Comparison of ENCODE assay signal across 1 cellular context in the genomic region with DNA sequence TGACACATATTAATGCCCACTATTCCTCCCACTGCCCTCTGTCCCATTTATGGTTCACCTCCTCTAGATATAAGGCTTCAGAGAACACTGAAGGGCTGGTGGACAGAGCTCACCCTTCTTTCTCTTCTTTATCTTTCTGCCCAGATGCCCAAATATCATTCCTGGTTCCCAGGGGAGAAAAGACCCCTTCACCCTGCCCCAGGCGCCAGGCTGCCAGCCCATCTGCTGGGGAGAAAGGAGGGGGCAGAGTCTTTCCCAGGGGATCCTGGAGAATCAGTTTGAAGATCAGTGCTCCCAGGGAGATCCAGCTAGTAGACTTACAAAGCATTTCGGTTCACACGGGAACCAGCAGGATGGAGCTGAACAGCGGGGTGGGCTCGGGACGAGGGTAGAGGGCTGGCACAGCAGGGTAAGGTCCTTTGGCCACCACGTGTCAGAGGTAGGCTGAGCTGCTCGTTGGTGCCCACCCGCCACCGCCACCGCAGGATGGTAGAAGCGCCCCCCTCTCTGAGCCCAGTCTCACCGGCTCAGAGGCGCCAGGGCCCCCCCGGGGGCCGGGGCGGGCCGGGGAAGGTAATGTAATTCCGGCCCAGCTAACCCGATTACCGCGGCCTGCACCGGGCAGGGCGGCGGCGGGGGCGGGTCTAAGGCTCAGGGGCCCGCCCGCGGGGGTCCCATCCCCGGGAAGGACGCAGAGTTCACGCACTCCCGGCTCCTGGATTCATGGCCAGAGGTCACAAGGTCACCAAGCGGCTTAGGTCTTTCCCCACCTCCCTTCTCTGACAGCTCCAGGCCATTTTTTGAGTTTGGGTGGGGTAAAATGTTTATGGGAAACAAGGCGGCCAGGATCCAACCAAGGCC.
TF ChIP-seq lines count a peak whose summit lies in the region.

No MANE protein-coding gene starts in this region.

TF ChIP-seq in HepG2, 621 proteins besides CTCF, POLR2A, EP300 and RAD21 (continued from another document and continues in another):
- TF ChIP-seq, protein P1, sequence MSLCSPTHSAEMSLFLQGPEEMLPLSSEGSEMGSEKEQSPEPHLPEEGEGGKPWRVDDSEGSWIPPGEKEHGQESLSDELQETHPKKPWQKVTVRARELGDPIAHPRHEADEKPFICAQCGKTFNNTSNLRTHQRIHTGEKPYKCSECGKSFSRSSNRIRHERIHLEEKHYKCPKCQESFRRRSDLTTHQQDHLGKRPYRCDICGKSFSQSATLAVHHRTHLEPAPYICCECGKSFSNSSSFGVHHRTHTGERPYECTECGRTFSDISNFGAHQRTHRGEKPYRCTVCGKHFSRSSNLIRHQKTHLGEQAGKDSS (CRISPR knock-in tag; IDR thresholded peaks at IDR 0.05; ENCODE audit: borderline replicate concordance, low read depth) = peak; percentile 25; the same call in 1 of the 2 replicates
- TF ChIP-seq ZBED4 (CRISPR knock-in tag; IDR thresholded peaks at IDR 0.05; ENCODE audit: borderline replicate concordance) = peak; percentile 65; the same call in 1 of the 2 replicates
- peak; percentile 64 for TF ChIP-seq ZFY (CRISPR knock-in tag; IDR thresholded peaks at IDR 0.05)
- TF ChIP-seq MEIS1 (CRISPR knock-in tag; IDR thresholded peaks at IDR 0.05; ENCODE audit: borderline replicate concordance) = no peak
- TF ChIP-seq ZNF780A (CRISPR knock-in tag; IDR thresholded peaks at IDR 0.05) = no peak
- TF ChIP-seq ATF1 (CRISPR knock-in tag; IDR thresholded peaks at IDR 0.05) = no peak
- 0 out of 2 replicates have a peak, but pooled peaks have one; percentile 10 for TF ChIP-seq ZNF562 (CRISPR knock-in tag; IDR thresholded peaks at IDR 0.05; ENCODE audit: borderline replicate concordance)
- no peak for TF ChIP-seq MBD4 (IDR thresholded peaks at IDR 0.05; ENCODE audit: borderline replicate concordance, low read length)
- TF ChIP-seq ZNF781 (CRISPR knock-in tag; IDR thresholded peaks at IDR 0.05; ENCODE audit: borderline replicate concordance, not compliant biosample characterization) = peak; percentile 36
- no peak for TF ChIP-seq ZNF777 (CRISPR knock-in tag; IDR thresholded peaks at IDR 0.05)
- no peak for TF ChIP-seq ZNF30 (CRISPR knock-in tag; IDR thresholded peaks at IDR 0.05)
- no peak for TF ChIP-seq ARNT2 (CRISPR knock-in tag; IDR thresholded peaks at IDR 0.05; ENCODE audit: low read depth)
- TF ChIP-seq ZSCAN21 (CRISPR knock-in tag; IDR thresholded peaks at IDR 0.05; ENCODE audit: borderline replicate concordance) = no peak
- no peak for TF ChIP-seq PAF1 (CRISPR knock-in tag; IDR thresholded peaks at IDR 0.05)
- no peak for TF ChIP-seq FOSL1 (CRISPR knock-in tag; IDR thresholded peaks at IDR 0.05; ENCODE audit: borderline replicate concordance)
- TF ChIP-seq ZSCAN29 (CRISPR knock-in tag; conservative IDR thresholded peaks at IDR 0.05) = no peak
- TF ChIP-seq CEBPB (IDR thresholded peaks at IDR 0.05; ENCODE audit: borderline replicate concordance, low read depth, low read length) = no peak
- TF ChIP-seq, protein P2, sequence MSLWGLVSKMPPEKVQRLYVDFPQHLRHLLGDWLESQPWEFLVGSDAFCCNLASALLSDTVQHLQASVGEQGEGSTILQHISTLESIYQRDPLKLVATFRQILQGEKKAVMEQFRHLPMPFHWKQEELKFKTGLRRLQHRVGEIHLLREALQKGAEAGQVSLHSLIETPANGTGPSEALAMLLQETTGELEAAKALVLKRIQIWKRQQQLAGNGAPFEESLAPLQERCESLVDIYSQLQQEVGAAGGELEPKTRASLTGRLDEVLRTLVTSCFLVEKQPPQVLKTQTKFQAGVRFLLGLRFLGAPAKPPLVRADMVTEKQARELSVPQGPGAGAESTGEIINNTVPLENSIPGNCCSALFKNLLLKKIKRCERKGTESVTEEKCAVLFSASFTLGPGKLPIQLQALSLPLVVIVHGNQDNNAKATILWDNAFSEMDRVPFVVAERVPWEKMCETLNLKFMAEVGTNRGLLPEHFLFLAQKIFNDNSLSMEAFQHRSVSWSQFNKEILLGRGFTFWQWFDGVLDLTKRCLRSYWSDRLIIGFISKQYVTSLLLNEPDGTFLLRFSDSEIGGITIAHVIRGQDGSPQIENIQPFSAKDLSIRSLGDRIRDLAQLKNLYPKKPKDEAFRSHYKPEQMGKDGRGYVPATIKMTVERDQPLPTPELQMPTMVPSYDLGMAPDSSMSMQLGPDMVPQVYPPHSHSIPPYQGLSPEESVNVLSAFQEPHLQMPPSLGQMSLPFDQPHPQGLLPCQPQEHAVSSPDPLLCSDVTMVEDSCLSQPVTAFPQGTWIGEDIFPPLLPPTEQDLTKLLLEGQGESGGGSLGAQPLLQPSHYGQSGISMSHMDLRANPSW (CRISPR knock-in tag; IDR thresholded peaks at IDR 0.05; ENCODE audit: borderline replicate concordance) = peak; percentile 49; the same call in 1 of the 2 replicates
- TF ChIP-seq ZNF431 (CRISPR knock-in tag; IDR thresholded peaks at IDR 0.05; ENCODE audit: borderline replicate concordance, low read depth) = 0 out of 2 replicates have a peak, but pooled peaks have one; percentile 8
- no peak; the same call in 1 of the 2 replicates for TF ChIP-seq CHD4 (IDR thresholded peaks at IDR 0.05; ENCODE audit: borderline replicate concordance, low read length)
- TF ChIP-seq TSC22D2 (CRISPR knock-in tag; IDR thresholded peaks at IDR 0.05; ENCODE audit: borderline replicate concordance) = no peak
- no peak for TF ChIP-seq ZNF775 (CRISPR knock-in tag; IDR thresholded peaks at IDR 0.05; ENCODE audit: borderline replicate concordance)
- no peak for TF ChIP-seq SSRP1 (CRISPR knock-in tag; IDR thresholded peaks at IDR 0.05)
- TF ChIP-seq RORA (CRISPR knock-in tag; IDR thresholded peaks at IDR 0.05) = no peak
- no peak for TF ChIP-seq ZNF235 (CRISPR knock-in tag; IDR thresholded peaks at IDR 0.05; ENCODE audit: borderline replicate concordance)
- 0 out of 2 replicates have a peak, but pooled peaks have one; percentile 19 for TF ChIP-seq IKZF5 (CRISPR knock-in tag; IDR thresholded peaks at IDR 0.05)
- peak; percentile 45; the same call in 1 of the 2 replicates for TF ChIP-seq ARID5B (CRISPR knock-in tag; IDR thresholded peaks at IDR 0.05)
- TF ChIP-seq PRMT3 (CRISPR knock-in tag; IDR thresholded peaks at IDR 0.05; ENCODE audit: borderline replicate concordance, low read depth) = no peak
- TF ChIP-seq KLF9 (CRISPR knock-in tag; IDR thresholded peaks at IDR 0.05; ENCODE audit: low read depth) = no peak
- 0 out of 2 replicates have a peak, but pooled peaks have one; percentile 23 for TF ChIP-seq SPEN (CRISPR knock-in tag; IDR thresholded peaks at IDR 0.05; ENCODE audit: low read depth)
- no peak for TF ChIP-seq RFXANK (CRISPR knock-in tag; IDR thresholded peaks at IDR 0.05)
- no peak for TF ChIP-seq KDM6A (CRISPR knock-in tag; IDR thresholded peaks at IDR 0.05; ENCODE audit: low read depth)
- TF ChIP-seq ZFYVE20 (CRISPR knock-in tag; IDR thresholded peaks at IDR 0.05; ENCODE audit: borderline replicate concordance, low read depth) = no peak
- TF ChIP-seq ZNF83 (CRISPR knock-in tag; IDR thresholded peaks at IDR 0.05; ENCODE audit: borderline replicate concordance) = no peak
- peak; percentile 73 for TF ChIP-seq UBTF (CRISPR knock-in tag; IDR thresholded peaks at IDR 0.05)
- TF ChIP-seq ZNF724P (CRISPR knock-in tag; IDR thresholded peaks at IDR 0.05; ENCODE audit: borderline replicate concordance) = no peak
- no peak for TF ChIP-seq SKI (IDR thresholded peaks at IDR 0.05; ENCODE audit: partially characterized antibody)
- no peak for TF ChIP-seq ZSCAN30 (CRISPR knock-in tag; IDR thresholded peaks at IDR 0.05)
- peak; percentile 87 for TF ChIP-seq AGO1 (IDR thresholded peaks at IDR 0.05; ENCODE audit: low read depth, low read length, poor library complexity, severe bottlenecking)
- TF ChIP-seq NR2F2 (IDR thresholded peaks at IDR 0.05; ENCODE audit: borderline replicate concordance, low read depth) = peak; percentile 54; the same call in 1 of the 2 replicates
- TF ChIP-seq SMAD1 (CRISPR knock-in tag; IDR thresholded peaks at IDR 0.05; ENCODE audit: borderline replicate concordance, low read depth) = no peak
- no peak for TF ChIP-seq SYNCRIP (IDR thresholded peaks at IDR 0.05; ENCODE audit: insufficient read depth, low read depth, low read length)
- no peak for TF ChIP-seq GATAD2A (CRISPR knock-in tag; IDR thresholded peaks at IDR 0.05)
- 0 out of 2 replicates have a peak, but pooled peaks have one; percentile 47 for TF ChIP-seq ZNF468 (CRISPR knock-in tag; IDR thresholded peaks at IDR 0.05)
- TF ChIP-seq NR1H2 (CRISPR knock-in tag; IDR thresholded peaks at IDR 0.05; ENCODE audit: borderline replicate concordance, low read depth) = no peak
- TF ChIP-seq NAIF1 (CRISPR knock-in tag; IDR thresholded peaks at IDR 0.05; ENCODE audit: borderline replicate concordance) = no peak
- no peak for TF ChIP-seq NFATC3 (CRISPR knock-in tag; IDR thresholded peaks at IDR 0.05)
- no peak for TF ChIP-seq SOX5 (CRISPR knock-in tag; IDR thresholded peaks at IDR 0.05; ENCODE audit: borderline replicate concordance)
- TF ChIP-seq NR2C2 (CRISPR knock-in tag; IDR thresholded peaks at IDR 0.05; ENCODE audit: borderline replicate concordance) = peak; percentile 81
